8 cellular contexts compared by ENCODE assay signal in genomic region chr10:101043356-101043707, GRCh38. TPM values are rescaled to one million over a fixed set of nuclear protein-coding genes. Genes with fewer than 3 reads are reported as not detected.
A peak's percentile ranks its signal among the peaks of the same experiment; 100 is the strongest.
DNase-seq lines count a peak whose midpoint lies in the region; ATAC-seq and TF ChIP-seq lines count a peak whose summit lies in the region.

No MANE protein-coding gene starts in this region.

- peak overlapping the region; percentile 14 to 93 (median 82) for H3K27ac ChIP-seq in skin epidermis

- no peak for ATAC-seq in HG02938 (IDR thresholded peaks at IDR 0.05; ENCODE audit: unreplicated experiment)

- peak; percentile 74 for DNase-seq in DMS153 treated with DMSO at 0.1 percent for 48 hours (lab: John Stamatoyannopoulos, UW; ENCODE audit: unreplicated experiment)
- no peak for DNase-seq in DMS153 (lab: John Stamatoyannopoulos, UW)
- DNase-seq in SK-N-DZ (ENCODE audit: low spot score): peak; percentile 49
- no peak for DNase-seq in fibroblast of pulmonary artery (ENCODE audit: low read depth)
- DNase-seq in NCI-H524 treated with DMSO at 0.1 percent for 48 hours (lab: John Stamatoyannopoulos, UW): no peak
- DNase-seq in pons (ENCODE audit: low spot score): no peak

- no peak for TF ChIP-seq CTCF in fibroblast of pulmonary artery (IDR thresholded peaks at IDR 0.05; ENCODE audit: low read length, missing control alignments)

- peak overlapping the region; percentile 63 for H3K4me3 ChIP-seq in fibroblast of pulmonary artery (replicated peaks; ENCODE audit: low read depth, low read length)
- peak overlapping the region; percentile 28 to 55 (median 40) for H3K4me3 ChIP-seq in skin epidermis

RNA-seq across cellular contexts. Expression of gene SFXN3, which starts 12.3 kb away (rescaled TPM):
- 27.7 and 40.4 TPM in 2 replicates for polyA plus RNA-seq in SK-N-DZ (2014; cell fraction: cytosol; rRNA removed)
- 45.4 and 66.2 TPM in 2 replicates for polyA plus RNA-seq in SK-N-DZ (2014; cell fraction: nucleus; rRNA removed)

RNA-seq across cellular contexts. Expression of gene PDZD7, which starts 12.4 kb away (rescaled TPM):
- 9.9 and 10.1 TPM in 2 replicates for polyA plus RNA-seq in SK-N-DZ (2014; cell fraction: cytosol; rRNA removed)
- 28.3 and 32.8 TPM in 2 replicates for polyA plus RNA-seq in SK-N-DZ (2014; cell fraction: nucleus; rRNA removed)

RNA-seq across cellular contexts. Expression of gene KAZALD1, which starts 18.5 kb away (rescaled TPM):
- polyA plus RNA-seq in SK-N-DZ (2014; cell fraction: cytosol; rRNA removed): 10.9 and 11.8 TPM in 2 replicates
- polyA plus RNA-seq in SK-N-DZ (2014; cell fraction: nucleus; rRNA removed): 10.5 and 16.3 TPM in 2 replicates

RNA-seq across cellular contexts. Expression of gene LZTS2, which starts 43.7 kb away (rescaled TPM):
- 84.2 and 97.5 TPM in 2 replicates for polyA plus RNA-seq in SK-N-DZ (2014; cell fraction: cytosol; rRNA removed)
- 135 and 146 TPM in 2 replicates for polyA plus RNA-seq in SK-N-DZ (2014; cell fraction: nucleus; rRNA removed)

RNA-seq across cellular contexts. Expression of gene TWNK, which starts 56.0 kb away (rescaled TPM):
- 15.5 and 19.5 TPM in 2 replicates for polyA plus RNA-seq in SK-N-DZ (2014; cell fraction: cytosol; rRNA removed)
- 10.5 and 23.3 TPM in 2 replicates for polyA plus RNA-seq in SK-N-DZ (2014; cell fraction: nucleus; rRNA removed)

Comparison
In these comparisons a context has a peak if more than half of its experiments do, and no peak if none do; other contexts are left out.
1. DNase-seq: peak in DMS153 treated with DMSO at 0.1 percent for 48 hours (single experiment) and SK-N-DZ (single experiment); none in DMS153 (single experiment), fibroblast of pulmonary artery (single experiment), NCI-H524 treated with DMSO at 0.1 percent for 48 hours (single experiment) and pons (single experiment).